In the genomic region with DNA sequence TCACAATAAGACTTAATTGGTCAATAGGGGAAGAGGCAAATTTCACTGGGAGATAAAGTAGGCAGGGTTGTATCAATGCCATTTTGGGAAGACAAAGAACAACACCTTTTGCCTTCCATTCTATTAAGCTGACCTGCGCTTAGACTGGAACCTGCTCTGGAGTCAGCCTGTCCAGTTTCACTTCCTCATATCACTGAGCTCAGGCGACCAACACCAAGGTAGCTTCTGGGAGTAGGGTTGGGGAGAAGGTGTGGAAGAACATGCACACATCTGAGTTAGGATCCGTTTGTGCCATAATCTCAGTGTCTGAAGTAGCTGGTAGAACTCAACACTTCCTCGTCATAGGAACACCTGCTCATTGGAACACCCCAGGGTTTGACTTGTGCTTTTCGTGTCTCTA, we compare ENCODE assay signal across 32 cellular contexts.
"Had no signal": no experiment of that assay in that cellular context is flagged by ENCODE, and none has a peak within 500 bp of the region (broad histone marks: within the 10 kb centered on the region; RNA-seq: fewer than 3 reads in every experiment).

No MANE protein-coding gene starts in this region.

- H3K4me1 ChIP-seq: ascending aorta, esophagus muscularis mucosa, heart left ventricle, pancreas, prostate gland, testis, transverse colon had no signal

- H3K4me1 Mint-ChIP-seq: activated CD4-positive, alpha-beta T cell treated with anti-CD3 and anti-CD28 coated beads, Interleukin-2, amount 10 ng/mL, durations not matched to agents 24 days and 14 days; activated naive CD4-positive, alpha-beta T cell treated with anti-CD3 and anti-CD28 coated beads, Interleukin-2, amount 10 ng/mL, durations not matched to agents 7 days and 5 days; activated naive CD8-positive, alpha-beta T cell treated with anti-CD3 and anti-CD28 coated beads, Interleukin-2, amount 10 ng/mL, durations not matched to agents 7 days and 5 days; brain; memory B cell; naive thymus-derived CD8-positive, alpha-beta T cell; neural crest cell had no signal

- DNase-seq: activated CD4-positive, alpha-beta memory T cell treated with anti-CD3 and anti-CD28 coated beads for 36 hours; activated CD4-positive, CD25-positive, alpha-beta regulatory T cell treated with anti-CD3 and anti-CD28 coated beads, Interleukin-2, amount 50 U/mL, for 72 hours; activated CD8-positive, alpha-beta memory T cell treated with anti-CD3 and anti-CD28 coated beads, Interleukin-2, amount 50 U/mL, for 4 hours; activated effector memory CD4-positive, alpha-beta T cell treated with anti-CD3 and anti-CD28 coated beads, Interleukin-2, amount 50 U/mL, for 16 hours; activated naive CD4-positive, alpha-beta T cell treated with anti-CD3 and anti-CD28 coated beads, Interleukin-2, amount 10 ng/mL, durations not matched to agents 7 days and 5 days; activated naive CD8-positive, alpha-beta T cell treated with anti-CD3 and anti-CD28 coated beads, Interleukin-2, amount 10 ng/mL, durations not matched to agents 7 days and 5 days; activated T-cell treated with anti-CD3 and anti-CD28 coated beads, Interleukin-2, amount 50 U/mL, for 1 hour; cortex of kidney; effector memory CD8-positive, alpha-beta T cell; foreskin keratinocyte; heart left ventricle; hypothalamus; midbrain; naive thymus-derived CD8-positive, alpha-beta T cell; nucleus accumbens; pancreas; retina; stimulated activated CD4-positive, alpha-beta T cell treated with anti-CD3 and anti-CD28 coated beads, Interleukin-12 subunit alpha, Interleukin-12 subunit beta, amount 100 ng/mL, for 4 hours; stimulated activated CD4-positive, alpha-beta T cell treated with anti-CD3 and anti-CD28 coated beads, Interleukin-4, amount 100 ng/mL, for 1 hour; stimulated activated naive CD8-positive, alpha-beta T cell treated with anti-CD3 and anti-CD28 coated beads, Interleukin-15, Interleukin-2, amounts not matched to agents 100 U/mL and 50 U/mL, for 24 hours; testis; transverse colon had no signal

- H3K27me3 Mint-ChIP-seq: activated CD4-positive, alpha-beta memory T cell treated with anti-CD3 and anti-CD28 coated beads for 36 hours; activated CD4-positive, alpha-beta T cell treated with anti-CD3 and anti-CD28 coated beads, Interleukin-2, amount 10 ng/mL, durations not matched to agents 24 days and 14 days; activated naive CD4-positive, alpha-beta T cell treated with anti-CD3 and anti-CD28 coated beads, Interleukin-2, amount 10 ng/mL, durations not matched to agents 7 days and 5 days; activated naive CD8-positive, alpha-beta T cell treated with anti-CD3 and anti-CD28 coated beads, Interleukin-2, amount 10 ng/mL, durations not matched to agents 7 days and 5 days; brain; effector memory CD8-positive, alpha-beta T cell; memory B cell had no signal

- H3K36me3 ChIP-seq: ascending aorta, esophagus muscularis mucosa, heart left ventricle, pancreas, prostate gland, transverse colon had no signal

- H3K9me3 ChIP-seq: ascending aorta, esophagus muscularis mucosa, pancreas, prostate gland, testis, transverse colon had no signal

- H3K4me3 Mint-ChIP-seq: activated CD4-positive, alpha-beta memory T cell treated with anti-CD3 and anti-CD28 coated beads for 36 hours; activated CD4-positive, alpha-beta T cell treated with anti-CD3 and anti-CD28 coated beads, Interleukin-2, amount 10 ng/mL, durations not matched to agents 24 days and 14 days; activated naive CD4-positive, alpha-beta T cell treated with anti-CD3 and anti-CD28 coated beads, Interleukin-2, amount 10 ng/mL, durations not matched to agents 7 days and 5 days; activated naive CD8-positive, alpha-beta T cell treated with anti-CD3 and anti-CD28 coated beads, Interleukin-2, amount 10 ng/mL, durations not matched to agents 7 days and 5 days; activated T-helper 1 cell treated with anti-CD3 and anti-CD28 coated beads, Interleukin-12 subunit alpha, Interleukin-12 subunit beta, Interleukin-2, Interleukin-4 antibody, amounts not matched to agents 30 ng/mL and 10 ng/mL and 1 ng/mL, durations not matched to agents 14 hours and 24 hours and 36 hours; brain; effector memory CD8-positive, alpha-beta T cell; memory B cell; naive thymus-derived CD8-positive, alpha-beta T cell; neural crest cell had no signal

- H3K27ac ChIP-seq: ascending aorta, esophagus muscularis mucosa, foreskin keratinocyte, heart left ventricle, pancreas, prostate gland, skin epidermis, testis, transverse colon had no signal

- H3K27ac Mint-ChIP-seq: activated CD4-positive, alpha-beta memory T cell treated with anti-CD3 and anti-CD28 coated beads for 36 hours; activated CD4-positive, alpha-beta T cell treated with anti-CD3 and anti-CD28 coated beads, Interleukin-2, amount 10 ng/mL, durations not matched to agents 24 days and 14 days; activated naive CD4-positive, alpha-beta T cell treated with anti-CD3 and anti-CD28 coated beads, Interleukin-2, amount 10 ng/mL, durations not matched to agents 7 days and 5 days; activated naive CD8-positive, alpha-beta T cell treated with anti-CD3 and anti-CD28 coated beads, Interleukin-2, amount 10 ng/mL, durations not matched to agents 7 days and 5 days; activated T-helper 1 cell treated with anti-CD3 and anti-CD28 coated beads, Interleukin-12 subunit alpha, Interleukin-12 subunit beta, Interleukin-2, Interleukin-4 antibody, amounts not matched to agents 30 ng/mL and 10 ng/mL and 1 ng/mL, durations not matched to agents 14 hours and 24 hours and 36 hours; effector memory CD8-positive, alpha-beta T cell; memory B cell; naive thymus-derived CD8-positive, alpha-beta T cell had no signal

- ATAC-seq: effector memory CD8-positive, alpha-beta T cell; foreskin keratinocyte; heart left ventricle; naive thymus-derived CD8-positive, alpha-beta T cell; pancreas; sciatic nerve; stimulated activated naive CD8-positive, alpha-beta T cell treated with anti-CD3 and anti-CD28 coated beads, Interleukin-15, Interleukin-2, amounts not matched to agents 100 U/mL and 50 U/mL, for 24 hours had no signal

- H3K4me3 ChIP-seq: ascending aorta, esophagus muscularis mucosa, heart left ventricle, pancreas, prostate gland, skin epidermis, testis, transverse colon had no signal

- H3K27me3 ChIP-seq: ascending aorta, esophagus muscularis mucosa, foreskin keratinocyte, heart left ventricle, pancreas, testis, transverse colon had no signal

- H3K36me3 Mint-ChIP-seq: activated CD4-positive, alpha-beta memory T cell treated with anti-CD3 and anti-CD28 coated beads for 36 hours; activated naive CD4-positive, alpha-beta T cell treated with anti-CD3 and anti-CD28 coated beads, Interleukin-2, amount 10 ng/mL, durations not matched to agents 7 days and 5 days; activated naive CD8-positive, alpha-beta T cell treated with anti-CD3 and anti-CD28 coated beads, Interleukin-2, amount 10 ng/mL, durations not matched to agents 7 days and 5 days; brain; memory B cell had no signal
